ENCODE assay signal across 19 cellular contexts in the genomic region with DNA sequence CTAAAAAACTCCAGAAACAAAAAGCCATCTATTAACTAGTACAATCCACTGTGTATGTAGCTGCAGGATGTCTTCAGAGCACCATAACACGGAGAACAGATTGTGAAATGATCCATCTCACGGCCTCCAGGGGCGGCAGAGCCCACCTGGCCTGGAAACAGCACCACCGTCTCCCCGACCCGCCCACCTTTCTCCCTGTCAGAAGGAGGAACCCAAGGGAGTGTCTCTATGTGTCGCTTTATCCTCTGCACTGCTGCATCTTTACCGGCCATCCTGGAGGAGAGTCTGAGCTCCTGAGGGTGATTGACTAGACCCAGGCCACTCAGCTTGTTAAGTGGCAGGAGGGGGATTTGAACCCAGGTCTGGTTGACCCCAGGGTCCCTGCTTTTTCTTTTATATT.
DNase-seq lines count a peak whose midpoint lies in the region; ATAC-seq, FAIRE-seq and TF ChIP-seq lines count a peak whose summit lies in the region.
"Had no signal": no experiment of that assay in that cellular context is flagged by ENCODE, and none has a peak within 500 bp of the region (broad histone marks: within the 10 kb centered on the region; RNA-seq: fewer than 3 reads in every experiment).

No MANE protein-coding gene starts in this region.

- no peak for TF ChIP-seq POLR2A in K562 (conservative IDR thresholded peaks at IDR 0.05)

- H3K4me1 ChIP-seq in BLaER1 = peaks cover 97% of the 10 kb centered on the region
- no peaks in the 10 kb centered on the region for H3K4me1 ChIP-seq in H9 (ENCODE audit: insufficient read depth, low read length)
- no peaks in the 10 kb centered on the region for H3K4me1 ChIP-seq in K562 (replicated peaks in 1 of 2; ENCODE audit: control insufficient read depth in 2 of 2, insufficient read depth in 2 of 2, low read length in 2 of 2)
- H3K4me1 ChIP-seq in mesendoderm (ENCODE audit: control insufficient read depth, low read depth, low read length) = no peaks in the 10 kb centered on the region
- peaks cover 29% of the 10 kb centered on the region for H3K4me1 ChIP-seq in SJCRH30
- H3K4me1 ChIP-seq: HAP-1 had no signal

- H3K56ac ChIP-seq in H9 (ENCODE audit: insufficient read length, low read depth, low read length) (no peak overlapping the region), mesendoderm (ENCODE audit: low read length) (no peak overlapping the region)

- H3K23ac ChIP-seq in H9 (ENCODE audit: insufficient read length, low read depth, low read length) (no peak overlapping the region), mesendoderm (ENCODE audit: low read length) (no peak overlapping the region)

- no peak overlapping the region for H3T11ph ChIP-seq in H9 (ENCODE audit: low read length)

- H3K4me2 ChIP-seq in BLaER1 (peak overlapping the region; percentile 82), H9 (ENCODE audit: insufficient read depth, insufficient read length, low read length) (no peak overlapping the region), K562 (ENCODE audit: insufficient read depth, low read length) (no peak overlapping the region), mesendoderm (ENCODE audit: low read length) (no peak overlapping the region)

- H3K9me3 ChIP-seq in BLaER1 (no peaks in the 10 kb centered on the region), H9 (ENCODE audit: control insufficient read depth, low read depth, low read length) (no peaks in the 10 kb centered on the region), K562 (replicated peaks; ENCODE audit: control insufficient read depth, insufficient read depth, low read depth, low read length) (no peaks in the 10 kb centered on the region), SJCRH30 (replicated peaks) (no peaks in the 10 kb centered on the region; the same call in 1 of the 2 replicates)
- H3K9me3 ChIP-seq: HAP-1 had no signal

- H3K18ac ChIP-seq in H9 (ENCODE audit: insufficient read length, low read depth, low read length) (no peak overlapping the region), mesendoderm (ENCODE audit: low read length) (no peak overlapping the region)

- no CpG with 5 or more reads among the region's 8 CpGs for WGBS in H9 (ENCODE audit: extremely low coverage, insufficient read length, low lambda C conversion rate)
- WGBS in K562 (ENCODE audit: insufficient coverage, low coverage, missing lambda C conversion rate) = 1% methylated on average over 8 of the region's 8 CpGs
- no CpG with 5 or more reads among the region's 8 CpGs for WGBS in mesendoderm (ENCODE audit: extremely low coverage, insufficient coverage, low lambda C conversion rate)

- no peaks in the 10 kb centered on the region for H3K79me1 ChIP-seq in H9 (ENCODE audit: insufficient read depth, low read depth, low read length, poor library complexity, severe bottlenecking)
- H3K79me1 ChIP-seq in mesendoderm (ENCODE audit: low read length) = no peaks in the 10 kb centered on the region

- no peaks in the 10 kb centered on the region for H3K27me3 ChIP-seq in BLaER1
- H3K27me3 ChIP-seq in H9 (ENCODE audit: insufficient read depth, low read length) = no peaks in the 10 kb centered on the region
- peaks cover 0 to 4% of the 10 kb centered on the region in 2 experiments; a peak in 2 of 5 replicates for H3K27me3 ChIP-seq in K562 (ENCODE audit: control insufficient read depth in 2 of 2, insufficient read depth in 2 of 2, low read length in 2 of 2)
- H3K27me3 ChIP-seq in mesendoderm (ENCODE audit: insufficient read depth, low read length, poor library complexity) = no peaks in the 10 kb centered on the region
- H3K27me3 ChIP-seq in SJCRH30 = no peaks in the 10 kb centered on the region

- CTCF ChIA-PET in K562 (lab: Yijun Ruan, JAX; ENCODE audit: low intra/inter-chr PET ratio) = no interaction called here

- H2AK5ac ChIP-seq in H9 (ENCODE audit: insufficient read length, low read length) (no peak overlapping the region), mesendoderm (ENCODE audit: low read length) (no peak overlapping the region)

- peak; percentile 50 for TF ChIP-seq CTCF in H9 (conservative IDR thresholded peaks at IDR 0.05)
- 0 out of 6 replicates have a peak, but pooled peaks of 2 of the 3 experiments have one; percentile 10 to 14 for TF ChIP-seq CTCF in K562 (IDR thresholded peaks at IDR 0.05 in 2 of 3, conservative IDR thresholded peaks at IDR 0.05 in 1 of 3; ENCODE audit: insufficient read depth in 2 of 3, low read depth in 1 of 3, low read length in 3 of 3)
- TF ChIP-seq CTCF in endothelial cell (IDR thresholded peaks at IDR 0.05; ENCODE audit: unreplicated experiment) = no peak

- H3K9ac ChIP-seq in BLaER1 (no peak overlapping the region), H9 (ENCODE audit: extremely low read depth, insufficient read length, low read length) (no peak overlapping the region), K562 (ENCODE audit: insufficient read depth in 1 of 2, low read depth in 2 of 2, low read length in 2 of 2) (no peak overlapping the region), mesendoderm (ENCODE audit: low read length) (no peak overlapping the region)

- no peak overlapping the region for H2BK12ac ChIP-seq in H9 (ENCODE audit: insufficient read length, low read depth, low read length)

- in situ Hi-C loops in K562 (cut with MboI) = no loop called here

- H4K91ac ChIP-seq in H9 (ENCODE audit: insufficient read length, low read depth, low read length) = no peak overlapping the region

- peak; percentile 45 for DNase-seq in H9
- peak in 2 of 4 experiments; percentile 45 to 50 for DNase-seq in K562 (ENCODE audit: extremely low read depth in 1 of 4, low spot score in 3 of 4)
- DNase-seq in mesendoderm = peak; percentile 22
- DNase-seq in NCI-H1930 (lab: John Stamatoyannopoulos, UW) = no peak
- no peak for DNase-seq in SJCRH30
- DNase-seq in endothelial cell (ENCODE audit: low spot score) = no peak
- DNase-seq: Calu3; CD4-positive, alpha-beta T cell; DMS53; KG1; NCI-H1436; NCI-H2081 treated with DMSO at 0.1 percent for 48 hours; NCI-H2227 treated with DMSO at 0.1 percent for 48 hours; OCI-M1; RPMI8226; SIG-M5 had no signal

- H3K9me1 ChIP-seq in K562 (ENCODE audit: control insufficient read depth, insufficient read depth, low read length) = no peaks in the 10 kb centered on the region

- no peak overlapping the region for H2AFZ ChIP-seq in H9 (ENCODE audit: low read length)
- no peak overlapping the region for H2AFZ ChIP-seq in K562 (ENCODE audit: low read depth, low read length)

- H2BK15ac ChIP-seq in H9 (ENCODE audit: low read depth, low read length) (no peak overlapping the region), mesendoderm (replicated peaks; ENCODE audit: low read depth) (no peak overlapping the region)

- H3K27ac ChIP-seq in BLaER1 = no peak overlapping the region
- H3K27ac ChIP-seq in H9 (ENCODE audit: insufficient read length, low read depth, low read length) = no peak overlapping the region
- H3K27ac ChIP-seq in K562 (ENCODE audit: extremely low read depth, low read depth, low read length) = no peak overlapping the region
- no peak overlapping the region for H3K27ac ChIP-seq in mesendoderm (ENCODE audit: low read depth, low read length)
- H3K27ac ChIP-seq in SJCRH30 = no peak overlapping the region

- no peak for TF ChIP-seq RAD21 in K562 (CRISPR knock-in tag; conservative IDR thresholded peaks at IDR 0.05 in 1 of 2, IDR thresholded peaks at IDR 0.05 in 1 of 2)

- POLR2A ChIA-PET in K562 (lab: Yijun Ruan, JAX) = no interaction called here

- H3K27me3 Mint-ChIP-seq in H9 (ENCODE audit: low read depth) = peaks cover 18% of the 10 kb centered on the region
- peaks cover 6% of the 10 kb centered on the region for H3K27me3 Mint-ChIP-seq in endothelial cell (ENCODE audit: unreplicated experiment)

- H3K36me3 Mint-ChIP-seq in H9 (ENCODE audit: insufficient read depth in 1 of 3, low read depth in 3 of 3) = peaks cover 0 to 3% (median 0%) of the 10 kb centered on the region in 3 experiments; a peak in 1 of 7 replicates
- H3K36me3 Mint-ChIP-seq in endothelial cell (ENCODE audit: low read depth, unreplicated experiment) = no peaks in the 10 kb centered on the region

- no peak overlapping the region for H3K14ac ChIP-seq in H9 (ENCODE audit: insufficient read depth, low read length)

- H4K5ac ChIP-seq in H9 (ENCODE audit: insufficient read length, low read depth, low read length) (no peak overlapping the region), mesendoderm (ENCODE audit: low read length) (no peak overlapping the region)

- ATAC-seq in K562 = peak; percentile 67
- no peak for ATAC-seq in HG03521 (IDR thresholded peaks at IDR 0.05; ENCODE audit: unreplicated experiment)

- H3K4me1 Mint-ChIP-seq in H9 = peaks cover 0 to 14% of the 10 kb centered on the region in 2 experiments; a peak in 2 of 4 replicates
- no peaks in the 10 kb centered on the region for H3K4me1 Mint-ChIP-seq in endothelial cell (ENCODE audit: unreplicated experiment)

- H2BK20ac ChIP-seq in H9 (ENCODE audit: low read depth, low read length, poor library complexity, severe bottlenecking) = no peak overlapping the region

- H3K79me2 ChIP-seq in H9 (ENCODE audit: insufficient read depth, low read length) (no peaks in the 10 kb centered on the region), K562 (ENCODE audit: control insufficient read depth, insufficient read depth, low read length) (no peaks in the 10 kb centered on the region), mesendoderm (ENCODE audit: control insufficient read depth, insufficient read depth, low read length) (no peaks in the 10 kb centered on the region)

- no peak overlapping the region for H4K8ac ChIP-seq in H9 (replicated peaks; ENCODE audit: insufficient read length, low read depth, low read length)
- no peak overlapping the region for H4K8ac ChIP-seq in mesendoderm (ENCODE audit: low read depth, low read length)

- H4K20me1 ChIP-seq in BLaER1 = no peaks in the 10 kb centered on the region
- H4K20me1 ChIP-seq in H9 (ENCODE audit: control insufficient read depth, insufficient read depth, insufficient read length) = no peaks in the 10 kb centered on the region
- H4K20me1 ChIP-seq in K562 (replicated peaks; ENCODE audit: control insufficient read depth, insufficient read depth, low read length) = no peaks in the 10 kb centered on the region

- H3K4me3 ChIP-seq in BLaER1 = no peak overlapping the region
- no peak overlapping the region for H3K4me3 ChIP-seq in K562
- no peak overlapping the region for H3K4me3 ChIP-seq in mesendoderm (ENCODE audit: low read length)
- no peak overlapping the region for H3K4me3 ChIP-seq in SJCRH30
- H3K4me3 ChIP-seq: HAP-1 had no signal

- no peak overlapping the region for H3K4me3 Mint-ChIP-seq in H9
- H3K4me3 Mint-ChIP-seq in endothelial cell (ENCODE audit: unreplicated experiment) = no peak overlapping the region
- H3K4me3 Mint-ChIP-seq: CD4-positive, alpha-beta T cell had no signal

- H3K36me3 ChIP-seq in BLaER1 (no peaks in the 10 kb centered on the region), K562 (ENCODE audit: control insufficient read depth, insufficient read depth, low read length) (no peaks in the 10 kb centered on the region), mesendoderm (ENCODE audit: control insufficient read depth, insufficient read depth, low read length) (no peaks in the 10 kb centered on the region), SJCRH30 (no peaks in the 10 kb centered on the region)
- H3K36me3 ChIP-seq: HAP-1 had no signal

- H3K4ac ChIP-seq in H9 (ENCODE audit: low read depth, low read length) (no peak overlapping the region), mesendoderm (ENCODE audit: low read depth, low read length) (no peak overlapping the region)

- H2BK120ac ChIP-seq in H9 (ENCODE audit: low read depth, low read length, poor library complexity, severe bottlenecking) (no peak overlapping the region), mesendoderm (ENCODE audit: low read depth, low read length) (no peak overlapping the region)

- BruUV-seq in K562 (replicated peaks; lab: Mats Ljungman, UMichigan) = no TSS peak

- H2BK5ac ChIP-seq in H9 (ENCODE audit: insufficient read length, low read length) (no peak overlapping the region), mesendoderm (ENCODE audit: low read length) (no peak overlapping the region)

- FAIRE-seq in K562 (lab: Jason Lieb, UNC) = peak; percentile 44

- H3K27ac Mint-ChIP-seq in H9 (no peak overlapping the region), endothelial cell (ENCODE audit: unreplicated experiment) (no peak overlapping the region)
- H3K27ac Mint-ChIP-seq: CD4-positive, alpha-beta T cell had no signal

- peaks cover 2 to 5% of the 10 kb centered on the region in 2 experiments; a peak in 2 of 5 replicates for H3K9me3 Mint-ChIP-seq in H9
- no peaks in the 10 kb centered on the region for H3K9me3 Mint-ChIP-seq in endothelial cell (ENCODE audit: unreplicated experiment)
- H3K9me3 Mint-ChIP-seq: CD4-positive, alpha-beta T cell had no signal

- TF ChIP-seq EP300 in K562 (IDR thresholded peaks at IDR 0.05; ENCODE audit: low read length) = no peak

- intact Hi-C loops in K562 (cut with micrococcal nuclease) = no loop called here

- no peaks in the 10 kb centered on the region for H3K23me2 ChIP-seq in H9 (ENCODE audit: insufficient read length, low read depth, low read length, poor library complexity, severe bottlenecking)

Comparison
In these comparisons a context has a peak if more than half of its experiments do, and no peak if none do; other contexts are left out.
1. DNase-seq: peak in H9 (single experiment) and mesendoderm (single experiment); none in NCI-H1930 (0 of 2), SJCRH30 (0 of 2) and endothelial cell (single experiment).